In genomic region chr6:125906158-125906998, GRCh38 we compare ENCODE assay signal across 8 cellular contexts. TPM values are rescaled to one million over a fixed set of nuclear protein-coding genes. Genes with fewer than 3 reads are reported as not detected.
DNase-seq lines count a peak whose midpoint lies in the region; ATAC-seq and TF ChIP-seq lines count a peak whose summit lies in the region.

No MANE protein-coding gene starts in this region.

- no peak overlapping the region for H3K14ac ChIP-seq in IMR-90 (replicated peaks; ENCODE audit: low read depth, low read length)

- no peak overlapping the region for H3K9ac ChIP-seq in IMR-90 (ENCODE audit: low read depth, low read length)

- H2BK120ac ChIP-seq in IMR-90 (ENCODE audit: low read depth, low read length) = no peak overlapping the region

- H3K36me3 ChIP-seq in IMR-90 (ENCODE audit: control insufficient read depth, insufficient read depth, low read length) = peaks cover 6% of the 10 kb centered on the region; the same call in 1 of the 2 replicates

- H3K79me1 ChIP-seq in IMR-90 (ENCODE audit: low read depth in 1 of 2, low read length in 2 of 2) = no peaks in the 10 kb centered on the region

- peak; percentile 45 for TF ChIP-seq RAD21 in IMR-90 (IDR thresholded peaks at IDR 0.05; ENCODE audit: low read length)

- TF ChIP-seq POLR2A in IMR-90 (IDR thresholded peaks at IDR 0.05; ENCODE audit: low read depth, low read length) = no peak

- ATAC-seq in IMR-90 (ENCODE audit: low read depth) (peak; percentile 66), HG03025 (IDR thresholded peaks at IDR 0.05; ENCODE audit: low FRiP score, unreplicated experiment) (no peak)

- no peak overlapping the region for H4K91ac ChIP-seq in IMR-90 (ENCODE audit: insufficient read depth, low read depth, low read length)

- WGBS in IMR-90 (ENCODE audit: extremely low coverage in 2 of 2, insufficient read length in 1 of 2), 2 experiments = 40% methylated on average over 1 of the region's 5 CpGs; no CpG with 5 or more reads in 1 of the 2 experiments

- BruUV-seq in IMR-90 (replicated peaks; lab: Mats Ljungman, UMichigan) = no TSS peak

- H2AK5ac ChIP-seq in IMR-90 (ENCODE audit: low read depth, low read length) = no peak overlapping the region

- no peaks in the 10 kb centered on the region for H3K9me3 ChIP-seq in IMR-90 (ENCODE audit: control insufficient read depth, insufficient read depth, low read length)

- dilution Hi-C loops in IMR-90 (cut with HindIII; ENCODE audit: low sequenced_read_pairs, unreplicated experiment) = no loop called here

- in situ Hi-C loops in IMR-90 (cut with MboI; ENCODE audit: low sequenced_read_pairs) = no loop called here

- no peak overlapping the region for H3K23ac ChIP-seq in IMR-90 (ENCODE audit: low read depth, low read length)

- H4K20me1 ChIP-seq in IMR-90 (ENCODE audit: insufficient read depth, low read length) = no peaks in the 10 kb centered on the region

- H3K4me3 Mint-ChIP-seq in nephron progenitor cell = no peak overlapping the region

- H4K8ac ChIP-seq in IMR-90 (ENCODE audit: low read depth in 2 of 2, low read length in 2 of 2) = no peak overlapping the region

- peaks cover 11% of the 10 kb centered on the region for H3K36me3 Mint-ChIP-seq in nephron progenitor cell (ENCODE audit: low read depth)

- H2BK15ac ChIP-seq in IMR-90 (ENCODE audit: low read depth, low read length) = no peak overlapping the region

- no peak overlapping the region for H3K4me2 ChIP-seq in IMR-90 (ENCODE audit: low read depth, low read length)

- H2AFZ ChIP-seq in IMR-90 (replicated peaks; ENCODE audit: low read length, poor library complexity) = no peak overlapping the region

- no peak overlapping the region for H3K18ac ChIP-seq in IMR-90 (ENCODE audit: low read depth, low read length)

- no peaks in the 10 kb centered on the region for H3K9me3 Mint-ChIP-seq in nephron progenitor cell

- no peak overlapping the region for H4K5ac ChIP-seq in IMR-90 (ENCODE audit: low read depth, low read length)

- H3K4me1 ChIP-seq in IMR-90 (ENCODE audit: control insufficient read depth, insufficient read depth, low read length) = no peaks in the 10 kb centered on the region; the same call in 1 of the 2 replicates

- peaks cover 7% of the 10 kb centered on the region for H3K4me1 Mint-ChIP-seq in nephron progenitor cell

- H2BK5ac ChIP-seq in IMR-90 (ENCODE audit: low read depth, low read length, poor library complexity, severe bottlenecking) = no peak overlapping the region

- DNase-seq in ELF-1 (ENCODE audit: low read depth, low spot score) (peak; percentile 59), IMR-90 (peak; percentile 27), nephron progenitor cell (peak; percentile 55), foreskin melanocyte (no peak), 8988T (no peak)
- peak; percentile 46 for DNase-seq in activated CD4-positive, CD25-positive, alpha-beta regulatory T cell treated with anti-CD3 and anti-CD28 coated beads, Interleukin-2, amount 50 U/mL, for 72 hours
- peak; percentile 33 for DNase-seq in effector CD4-positive, alpha-beta T cell

- intact Hi-C loops in IMR-90 (cut with micrococcal nuclease) = loop anchor here (2.0 kb wide), 1 partner anchor 50 kb away; the partner anchor contains the start of gene HINT3

- H3K27me3 Mint-ChIP-seq in nephron progenitor cell (ENCODE audit: low read depth, poor library complexity) = no peaks in the 10 kb centered on the region

- POLR2A ChIA-PET in IMR-90 (lab: Charles Lee; ENCODE audit: unreplicated experiment) = no interaction called here

- H3K56ac ChIP-seq in IMR-90 (ENCODE audit: extremely low read depth, insufficient read depth, low read length) = no peak overlapping the region

- H2BK20ac ChIP-seq in IMR-90 (ENCODE audit: low read depth, low read length) = no peak overlapping the region

- H3K4me3 ChIP-seq in IMR-90 (ENCODE audit: insufficient read depth, low read depth, low read length) = no peak overlapping the region

- CTCF ChIA-PET in IMR-90 (lab: Yijun Ruan, JAX) = interaction anchor here (0.6 to 2.2 kb wide), 5 partner anchors 8 to 50 kb away, joined by 3 to 7 read pairs (median 3); partner anchors contain the start of gene HINT3

- H2AK9ac ChIP-seq in IMR-90 (replicated peaks; ENCODE audit: low read depth, low read length, poor library complexity) = no peak overlapping the region

- H3K27ac Mint-ChIP-seq in nephron progenitor cell = no peak overlapping the region

- no peak overlapping the region for H3K27ac ChIP-seq in IMR-90 (ENCODE audit: insufficient read depth, low read length)

- TF ChIP-seq CTCF in IMR-90 (conservative IDR thresholded peaks at IDR 0.05; ENCODE audit: low read depth, low read length) = peak; percentile 58
- peak; percentile 65 for TF ChIP-seq CTCF in nephron progenitor cell (IDR thresholded peaks at IDR 0.05)

- no peak overlapping the region for H3K4ac ChIP-seq in IMR-90 (ENCODE audit: low read depth, low read length)

- H3K9me1 ChIP-seq in IMR-90 (ENCODE audit: insufficient read depth, low read length) = no peaks in the 10 kb centered on the region

- no peaks in the 10 kb centered on the region for H3K27me3 ChIP-seq in IMR-90 (ENCODE audit: control insufficient read depth, insufficient read depth, low read length)

TF ChIP-seq in IMR-90, 13 proteins besides CTCF, POLR2A, EP300 and RAD21:
- TF ChIP-seq SMC3 (IDR thresholded peaks at IDR 0.05; ENCODE audit: low read depth, low read length) (peak; percentile 39), NFE2L2 (IDR thresholded peaks at IDR 0.05; ENCODE audit: low read depth, low read length) (no peak)

RNA-seq across cellular contexts. Expression of gene HINT3, which starts 50.2 kb away (rescaled TPM):
- 6.5 and 9.4 TPM in 2 replicates for total RNA-seq in IMR-90 (2012; rRNA removed)
- 2.3 and 3.4 TPM in 2 replicates for polyA plus RNA-seq in IMR-90 (2012; rRNA removed)
- 2.0 and 2.6 TPM in 2 replicates for polyA plus RNA-seq in IMR-90 (2012; cell fraction: cytosol; rRNA removed)
- 0.77 and 1.2 TPM in 2 replicates for polyA plus RNA-seq in IMR-90 (2012; cell fraction: nucleus; rRNA removed; ENCODE audit: low replicate concordance)

Comparison
In these comparisons a context has a peak if more than half of its experiments do, and no peak if none do; other contexts are left out.
1. DNase-seq: peak in ELF-1 (single experiment), IMR-90 (single experiment), activated CD4-positive, CD25-positive, alpha-beta regulatory T cell treated with anti-CD3 and anti-CD28 coated beads, Interleukin-2, amount 50 U/mL, for 72 hours (single experiment), effector CD4-positive, alpha-beta T cell (single experiment) and nephron progenitor cell (single experiment); none in foreskin melanocyte (single experiment) and 8988T (single experiment).